Comparison of ENCODE assay signal across 16 cellular contexts in the genomic region with DNA sequence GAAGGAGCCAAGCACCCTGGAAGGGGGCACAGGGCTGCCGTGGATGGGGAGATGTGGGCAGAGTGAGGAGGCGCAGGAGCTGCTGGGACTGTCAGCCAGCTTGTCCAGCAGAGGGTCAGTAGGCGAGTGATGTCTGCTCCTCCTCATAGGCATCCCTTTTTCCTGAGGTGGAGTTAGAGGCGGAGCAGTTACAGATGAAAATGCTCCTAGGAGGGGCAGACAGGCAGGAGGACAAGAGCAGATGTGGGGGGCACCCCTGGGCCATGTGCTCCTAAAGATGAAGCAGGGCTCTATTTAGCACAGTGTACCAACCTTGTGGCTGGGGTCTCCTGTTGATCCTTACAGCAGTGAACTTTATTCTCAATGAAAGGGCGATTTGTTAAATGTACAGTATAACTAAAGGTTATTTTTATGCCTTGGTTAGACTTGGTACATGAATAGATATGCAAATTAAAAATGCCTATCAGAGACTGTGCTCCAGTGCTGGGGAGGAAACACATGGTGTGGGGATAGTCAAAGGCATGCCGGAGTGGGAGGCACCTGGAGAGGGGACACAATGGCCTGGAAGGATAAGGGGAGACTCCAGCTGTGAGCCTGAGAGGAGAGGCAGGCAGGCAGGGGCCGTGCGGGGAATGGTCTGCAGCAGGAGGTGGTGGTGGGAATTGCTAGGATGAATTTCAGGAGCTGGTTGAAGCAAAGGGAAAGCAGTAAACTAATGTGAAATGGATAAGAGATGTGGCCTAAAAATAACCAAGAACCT.
DNase-seq lines count a peak whose midpoint lies in the region; ATAC-seq, FAIRE-seq and TF ChIP-seq lines count a peak whose summit lies in the region.
"Had no signal": no experiment of that assay in that cellular context is flagged by ENCODE, and none has a peak within 500 bp of the region (broad histone marks: within the 10 kb centered on the region; RNA-seq: fewer than 3 reads in every experiment).

No MANE protein-coding gene starts in this region.

- H3K9ac ChIP-seq in BLaER1 = no peak overlapping the region

- H3K27me3 ChIP-seq in BLaER1 = no peaks in the 10 kb centered on the region

- H3K4me1 ChIP-seq in BLaER1 (peaks cover 13% of the 10 kb centered on the region), HEK293 (ENCODE audit: control insufficient read depth, insufficient read depth, low read length) (no peaks in the 10 kb centered on the region)

- H3K9me3 ChIP-seq in BLaER1 (no peaks in the 10 kb centered on the region), HEK293 (ENCODE audit: control insufficient read depth, insufficient read depth, low read depth, low read length) (no peaks in the 10 kb centered on the region)

- no peak overlapping the region for H3K4me3 Mint-ChIP-seq in HFFc6
- H3K4me3 Mint-ChIP-seq in stimulated activated naive B cell treated with anti-CD40 and anti-IgM and Interleukin-4, amounts not matched to agents 10 μg/mL and 1 μg/mL and 100 μg/mL, for 72 hours = no peak overlapping the region

- H3K4me3 ChIP-seq in BLaER1 = no peak overlapping the region
- H3K4me3 ChIP-seq in HEK293 (ENCODE audit: low read depth, low read length) = no peak overlapping the region

- DNase-seq in dermis blood vessel endothelial cell = peak; percentile 13
- DNase-seq in islet precursor cell = peak; percentile 29
- DNase-seq in GM19239 (ENCODE audit: insufficient read length, low spot score) = no peak
- DNase-seq in HFFc6 = no peak
- DNase-seq in stimulated activated naive B cell treated with anti-CD40 and anti-IgM and Interleukin-4, amounts not matched to agents 10 μg/mL and 1 μg/mL and 100 μg/mL, for 72 hours = no peak
- DNase-seq: KBM-7; NCI-H446; NK-92 treated with Interleukin-12 subunit alpha and Interleukin-12 subunit beta, amount 100 ng/mL, for 24 hours; OCI-M1; SHP77 treated with DMSO at 0.1 percent for 48 hours had no signal

- POLR2A ChIA-PET in HEK293 (lab: Yijun Ruan, JAX) = no interaction called here

- H3K36me3 Mint-ChIP-seq in HFFc6 (ENCODE audit: low read depth) = no peaks in the 10 kb centered on the region
- H3K36me3 Mint-ChIP-seq in stimulated activated naive B cell treated with anti-CD40 and anti-IgM and Interleukin-4, amounts not matched to agents 10 μg/mL and 1 μg/mL and 100 μg/mL, for 72 hours = no peaks in the 10 kb centered on the region

- H3K27ac ChIP-seq in BLaER1 (no peak overlapping the region), HEK293 (ENCODE audit: extremely low read depth, low read depth, low read length) (no peak overlapping the region)
- H3K27ac ChIP-seq: C4-2B had no signal

- H3K27ac Mint-ChIP-seq in HFFc6 = no peak overlapping the region
- no peak overlapping the region for H3K27ac Mint-ChIP-seq in stimulated activated naive B cell treated with anti-CD40 and anti-IgM and Interleukin-4, amounts not matched to agents 10 μg/mL and 1 μg/mL and 100 μg/mL, for 72 hours

- no peaks in the 10 kb centered on the region for H3K4me1 Mint-ChIP-seq in HFFc6 (ENCODE audit: low read depth)
- H3K4me1 Mint-ChIP-seq in stimulated activated naive B cell treated with anti-CD40 and anti-IgM and Interleukin-4, amounts not matched to agents 10 μg/mL and 1 μg/mL and 100 μg/mL, for 72 hours = peaks cover 0 to 4% of the 10 kb centered on the region in 2 donors

- H4K20me1 ChIP-seq in BLaER1 = 0 out of 2 replicates have a peak, but pooled peaks cover 3% of the 10 kb centered on the region

- H3K9me3 Mint-ChIP-seq in HFFc6 = no peaks in the 10 kb centered on the region
- H3K9me3 Mint-ChIP-seq in stimulated activated naive B cell treated with anti-CD40 and anti-IgM and Interleukin-4, amounts not matched to agents 10 μg/mL and 1 μg/mL and 100 μg/mL, for 72 hours = peaks cover 0 to 2% of the 10 kb centered on the region in 2 donors

- CTCF ChIA-PET in HEK293 (lab: Yijun Ruan, JAX) = no interaction called here

- no peak for ATAC-seq in stimulated activated naive B cell treated with anti-CD40 and anti-IgM and Interleukin-4, amounts not matched to agents 10 μg/mL and 1 μg/mL and 100 μg/mL, for 72 hours (replicated peaks)
- ATAC-seq: HCT116, SK-N-SH treated with all-trans-retinoic acid at 6 μM for 48 hours had no signal

- no peak for FAIRE-seq in GM19239 (lab: Jason Lieb, UNC)
- FAIRE-seq: A204.1 had no signal

- TF ChIP-seq CTCF in HEK293 (tag by site-specific recombination; IDR thresholded peaks at IDR 0.05) = no peak
- no peak for TF ChIP-seq CTCF in HFFc6 (IDR thresholded peaks at IDR 0.05)

- H3K27me3 Mint-ChIP-seq in HFFc6 (ENCODE audit: insufficient read depth) = no peaks in the 10 kb centered on the region; the same call in 1 of the 2 replicates
- peaks cover 24 to 38% of the 10 kb centered on the region in 2 donors for H3K27me3 Mint-ChIP-seq in stimulated activated naive B cell treated with anti-CD40 and anti-IgM and Interleukin-4, amounts not matched to agents 10 μg/mL and 1 μg/mL and 100 μg/mL, for 72 hours

- H3K36me3 ChIP-seq in BLaER1 (no peaks in the 10 kb centered on the region), HEK293 (ENCODE audit: control insufficient read depth in 2 of 2, insufficient read depth in 1 of 2, low read length in 2 of 2) (no peaks in the 10 kb centered on the region)

- H3K4me2 ChIP-seq in BLaER1 = peak overlapping the region; percentile 52

TF ChIP-seq in HEK293, 187 proteins besides CTCF, POLR2A, EP300 and RAD21:
- TF ChIP-seq ZIC2 (tag by site-specific recombination; IDR thresholded peaks at IDR 0.05) = peak; percentile 45; the same call in 1 of the 2 replicates
- TF ChIP-seq ZBTB48 (tag by site-specific recombination; IDR thresholded peaks at IDR 0.05) = no peak

Comparison
In these comparisons a context has a peak if more than half of its experiments do, and no peak if none do; other contexts are left out.
1. DNase-seq: peak in dermis blood vessel endothelial cell (single experiment) and islet precursor cell (single experiment); none in GM19239 (single experiment), HFFc6 (single experiment) and stimulated activated naive B cell treated with anti-CD40 and anti-IgM and Interleukin-4, amounts not matched to agents 10 μg/mL and 1 μg/mL and 100 μg/mL, for 72 hours (single experiment).